ENCODE assay signal across 10 cellular contexts in the genomic region with DNA sequence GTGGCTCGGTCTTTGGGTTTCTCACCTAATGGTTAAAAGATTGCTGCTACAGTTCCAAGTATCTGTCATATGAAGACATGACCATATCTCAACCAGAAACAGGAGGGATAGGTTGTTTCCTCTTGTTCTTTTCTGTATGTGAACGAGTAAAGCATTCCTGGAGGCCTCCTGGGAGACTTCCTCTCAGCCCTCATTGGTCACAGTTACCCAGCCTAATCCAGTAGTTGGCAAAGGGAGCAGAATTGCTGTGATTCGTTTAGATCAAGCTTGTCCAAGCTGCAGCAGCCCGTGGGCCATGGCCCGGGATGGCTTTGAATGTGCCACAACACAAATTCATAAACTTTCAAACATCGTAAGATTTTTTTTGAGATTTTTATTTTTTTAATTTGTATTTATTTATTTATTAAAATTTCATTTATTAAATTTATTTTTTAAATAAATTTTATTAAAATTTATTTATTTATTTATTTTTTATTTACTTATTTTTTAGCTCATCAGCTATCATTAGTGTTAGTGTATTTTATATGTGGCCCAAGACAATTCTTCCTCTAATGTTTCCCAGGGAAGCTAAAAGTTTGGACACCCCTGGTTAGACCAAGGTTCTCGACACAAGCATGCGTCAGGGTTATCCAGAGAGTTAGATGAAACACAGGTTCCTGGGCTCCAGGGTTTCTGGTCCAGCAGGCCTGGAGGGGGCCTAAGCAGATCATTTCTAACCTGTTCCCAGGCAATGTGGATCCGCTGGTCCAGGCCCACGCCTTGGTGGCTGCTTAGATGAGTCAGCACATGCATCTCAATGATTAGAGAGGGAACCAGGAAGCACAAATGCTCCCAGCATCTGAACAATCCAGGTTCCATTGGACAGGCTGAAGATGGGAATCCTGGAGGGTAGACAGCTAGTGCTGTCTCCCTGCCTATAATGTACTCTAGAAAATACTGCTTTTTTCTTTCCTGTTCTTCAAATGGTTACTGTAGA. TPM values are rescaled to one million over a fixed set of nuclear protein-coding genes. Genes with fewer than 3 reads are reported as not detected.
DNase-seq lines count a peak whose midpoint lies in the region; ATAC-seq lines count a peak whose summit lies in the region.
"Had no signal": no experiment of that assay in that cellular context is flagged by ENCODE, and none has a peak within 500 bp of the region (broad histone marks: within the 10 kb centered on the region; RNA-seq: fewer than 3 reads in every experiment).

No MANE protein-coding gene starts in this region.

- H3K4me1 Mint-ChIP-seq in IgD-negative memory B cell (no peaks in the 10 kb centered on the region), memory B cell (no peaks in the 10 kb centered on the region)
- peaks cover 15% of the 10 kb centered on the region for H3K4me1 Mint-ChIP-seq in central memory CD8-positive, alpha-beta T cell

- no peak overlapping the region for H3K4me3 ChIP-seq in effector memory CD4-positive, alpha-beta T cell (ENCODE audit: insufficient read depth, low read depth, low read length, poor library complexity, severe bottlenecking)
- H3K4me3 ChIP-seq: psoas muscle had no signal

- no peak overlapping the region for H3K4me3 Mint-ChIP-seq in IgD-negative memory B cell
- H3K4me3 Mint-ChIP-seq in central memory CD8-positive, alpha-beta T cell, result no peak overlapping the region
- no peak overlapping the region for H3K4me3 Mint-ChIP-seq in memory B cell

- H3K27ac ChIP-seq in effector memory CD4-positive, alpha-beta T cell (ENCODE audit: insufficient read depth, low read length, poor library complexity, severe bottlenecking), result no peak overlapping the region
- H3K27ac ChIP-seq: psoas muscle had no signal

- peak overlapping the region in 2 of 3 donors; percentile 31 to 71 for H3K27ac Mint-ChIP-seq in IgD-negative memory B cell
- H3K27ac Mint-ChIP-seq in central memory CD8-positive, alpha-beta T cell (ENCODE audit: low read depth), result peak overlapping the region; percentile 44
- peak overlapping the region; percentile 31 for H3K27ac Mint-ChIP-seq in memory B cell

- H3K36me3 Mint-ChIP-seq in IgD-negative memory B cell, result peaks cover 3% of the 10 kb centered on the region
- H3K36me3 Mint-ChIP-seq in central memory CD8-positive, alpha-beta T cell (ENCODE audit: insufficient read depth), result peaks cover 73% of the 10 kb centered on the region
- H3K36me3 Mint-ChIP-seq in memory B cell, result peaks cover 30% of the 10 kb centered on the region

- H3K27me3 Mint-ChIP-seq in IgD-negative memory B cell, result no peaks in the 10 kb centered on the region
- no peaks in the 10 kb centered on the region for H3K27me3 Mint-ChIP-seq in central memory CD8-positive, alpha-beta T cell
- no peaks in the 10 kb centered on the region for H3K27me3 Mint-ChIP-seq in memory B cell

- H3K36me3 ChIP-seq in effector memory CD4-positive, alpha-beta T cell (ENCODE audit: control insufficient read depth, insufficient read depth, low read length), result peaks cover 55% of the 10 kb centered on the region

- H3K27me3 ChIP-seq in effector memory CD4-positive, alpha-beta T cell (replicated peaks; ENCODE audit: control insufficient read depth, insufficient read depth, low read length, poor library complexity, severe bottlenecking), result no peaks in the 10 kb centered on the region

- H3K9me3 ChIP-seq in effector memory CD4-positive, alpha-beta T cell (ENCODE audit: control insufficient read depth, low read length), result no peaks in the 10 kb centered on the region
- H3K9me3 ChIP-seq: psoas muscle had no signal

- no peaks in the 10 kb centered on the region for H3K4me1 ChIP-seq in effector memory CD4-positive, alpha-beta T cell (ENCODE audit: control insufficient read depth, insufficient read depth, low read length, poor library complexity, severe bottlenecking)

- H3K9me3 Mint-ChIP-seq in IgD-negative memory B cell, result no peaks in the 10 kb centered on the region
- no peaks in the 10 kb centered on the region for H3K9me3 Mint-ChIP-seq in central memory CD8-positive, alpha-beta T cell
- no peaks in the 10 kb centered on the region for H3K9me3 Mint-ChIP-seq in memory B cell

- peak; percentile 36 for DNase-seq in Daoy (ENCODE audit: low read depth)
- no peak for DNase-seq in central memory CD8-positive, alpha-beta T cell (ENCODE audit: low spot score in 2 of 2)
- DNase-seq in memory B cell (ENCODE audit: low spot score in 2 of 2), result no peak
- DNase-seq in effector memory CD4-positive, alpha-beta T cell, result no peak
- DNase-seq in NCI-H2171 treated with DMSO at 0.1 percent for 48 hours (lab: John Stamatoyannopoulos, UW), result no peak
- DNase-seq: NCI-H510A, psoas muscle had no signal

- ATAC-seq in central memory CD8-positive, alpha-beta T cell (replicated peaks; ENCODE audit: extremely low read depth, poor library complexity, severe bottlenecking), result no peak
- ATAC-seq in memory B cell (ENCODE audit: low read depth) (no peak), HG03135 (IDR thresholded peaks at IDR 0.05; ENCODE audit: unreplicated experiment) (no peak), GM21423 (IDR thresholded peaks at IDR 0.05; ENCODE audit: unreplicated experiment) (no peak)
- ATAC-seq: psoas muscle had no signal

RNA-seq across cellular contexts. Expression of a gene that starts 25.6 kb away (rescaled TPM):
- total RNA-seq in Daoy (2014; rRNA removed; shearing (Covaris generic)), result 143 and 190 TPM in 2 replicates
- 104 TPM for polyA plus RNA-seq in IgD-negative memory B cell

RNA-seq across cellular contexts. Expression of a gene that starts 25.9 kb away (rescaled TPM):
- 125 and 154 TPM in 2 replicates for total RNA-seq in Daoy (2014; rRNA removed; shearing (Covaris generic))
- 48.6 TPM for polyA plus RNA-seq in IgD-negative memory B cell
